15 cellular contexts compared by ENCODE assay signal in genomic region chr21:37878946-37879660, GRCh38. TPM values are rescaled to one million over a fixed set of nuclear protein-coding genes. Genes with fewer than 3 reads are reported as not detected.
DNase-seq lines count a peak whose midpoint lies in the region; ATAC-seq, FAIRE-seq and TF ChIP-seq lines count a peak whose summit lies in the region.
"Had no signal": no experiment of that assay in that cellular context is flagged by ENCODE, and none has a peak within 500 bp of the region (broad histone marks: within the 10 kb centered on the region; RNA-seq: fewer than 3 reads in every experiment).

No MANE protein-coding gene starts in this region.

- in situ Hi-C loops in K562 (cut with MboI), result no loop called here

- no peak for TF ChIP-seq CTCF in K562 (IDR thresholded peaks at IDR 0.05 in 2 of 3, conservative IDR thresholded peaks at IDR 0.05 in 1 of 3; ENCODE audit: insufficient read depth in 2 of 3, low read depth in 1 of 3, low read length in 3 of 3)

- no peaks in the 10 kb centered on the region for H3K36me3 ChIP-seq in K562 (ENCODE audit: control insufficient read depth, insufficient read depth, low read length)
- H3K36me3 ChIP-seq: pancreas had no signal

- CTCF ChIA-PET in K562 (lab: Yijun Ruan, JAX; ENCODE audit: low intra/inter-chr PET ratio), result no interaction called here

- no peak overlapping the region for H3K4me3 ChIP-seq in K562
- H3K4me3 ChIP-seq: pancreas had no signal

- WGBS in K562 (ENCODE audit: insufficient coverage, low coverage, missing lambda C conversion rate), result under 1% methylated on average over 7 of the region's 7 CpGs

- H3K79me2 ChIP-seq in K562 (ENCODE audit: control insufficient read depth, insufficient read depth, low read length), result no peaks in the 10 kb centered on the region

- no peaks in the 10 kb centered on the region for H4K20me1 ChIP-seq in K562 (replicated peaks; ENCODE audit: control insufficient read depth, insufficient read depth, low read length)

- H3K27me3 ChIP-seq in K562 (ENCODE audit: control insufficient read depth in 2 of 2, insufficient read depth in 2 of 2, low read length in 2 of 2), result peaks cover 0 to 16% of the 10 kb centered on the region in 2 experiments; a peak in 2 of 5 replicates
- H3K27me3 ChIP-seq: pancreas had no signal

- intact Hi-C loops in K562 (cut with micrococcal nuclease), result no loop called here

- H3K4me1 ChIP-seq in K562 (replicated peaks in 1 of 2; ENCODE audit: control insufficient read depth in 2 of 2, insufficient read depth in 2 of 2, low read length in 2 of 2), result no peaks in the 10 kb centered on the region
- H3K4me1 ChIP-seq: pancreas had no signal

- FAIRE-seq in K562 (lab: Jason Lieb, UNC), result no peak
- FAIRE-seq: pancreas had no signal

- H3K9me1 ChIP-seq in K562 (ENCODE audit: control insufficient read depth, insufficient read depth, low read length), result no peaks in the 10 kb centered on the region

- no peak overlapping the region for H2AFZ ChIP-seq in K562 (ENCODE audit: low read depth, low read length)

- TF ChIP-seq EP300 in K562 (IDR thresholded peaks at IDR 0.05; ENCODE audit: low read length), result no peak

- POLR2A ChIA-PET in K562 (lab: Yijun Ruan, JAX), result interaction anchor here (0.7 to 1.1 kb wide), 2 partner anchors 10 to 23 kb away, joined by 3 read pairs; no protein-coding TSS in a partner anchor

- peak; percentile 19 for DNase-seq in NCI-H2029 (lab: John Stamatoyannopoulos, UW)
- DNase-seq in NCI-H2029 treated with DMSO at 0.1 percent for 48 hours (lab: John Stamatoyannopoulos, UW), result no peak
- DNase-seq in NCI-H1694 (lab: John Stamatoyannopoulos, UW), result peak; percentile 82
- DNase-seq in K562 (ENCODE audit: extremely low read depth in 1 of 4, low spot score in 3 of 4), result peak; percentile 20 to 37 (median 33)
- peak; percentile 35 for DNase-seq in left kidney (ENCODE audit: low read depth, low spot score)
- DNase-seq in activated CD8-positive, alpha-beta memory T cell treated with anti-CD3 and anti-CD28 coated beads for 24 hours, result no peak
- DNase-seq: 8988T; activated CD8-positive, alpha-beta T cell treated with anti-CD3 and anti-CD28 coated beads for 36 hours; H9; left ventricle myocardium superior; NCI-H1092 treated with DMSO at 0.1 percent for 48 hours; pancreas; SK-N-SH had no signal

- no peak overlapping the region for H3K4me2 ChIP-seq in K562 (ENCODE audit: insufficient read depth, low read length)
- H3K4me2 ChIP-seq: SK-N-SH had no signal

- H3K9ac ChIP-seq in K562 (ENCODE audit: insufficient read depth in 1 of 2, low read depth in 2 of 2, low read length in 2 of 2), result no peak overlapping the region
- H3K9ac ChIP-seq: SK-N-SH had no signal

- ATAC-seq in K562, result peak; percentile 49
- no peak for ATAC-seq in HG03571 (IDR thresholded peaks at IDR 0.05; ENCODE audit: unreplicated experiment)
- no peak for ATAC-seq in HG03342 (IDR thresholded peaks at IDR 0.05; ENCODE audit: unreplicated experiment)
- ATAC-seq: activated CD8-positive, alpha-beta T cell treated with anti-CD3 and anti-CD28 coated beads for 36 hours; left ventricle myocardium superior; pancreas had no signal

- TF ChIP-seq POLR2A in K562 (conservative IDR thresholded peaks at IDR 0.05), result no peak

- BruUV-seq in K562 (replicated peaks; lab: Mats Ljungman, UMichigan), result no TSS peak

- no peaks in the 10 kb centered on the region for H3K9me3 ChIP-seq in K562 (replicated peaks; ENCODE audit: control insufficient read depth, insufficient read depth, low read depth, low read length)
- H3K9me3 ChIP-seq: pancreas, SK-N-SH had no signal

- no peak overlapping the region for H3K27ac ChIP-seq in K562 (ENCODE audit: extremely low read depth, low read depth, low read length)
- H3K27ac ChIP-seq: pancreas had no signal

- no peak for TF ChIP-seq RAD21 in K562 (CRISPR knock-in tag; conservative IDR thresholded peaks at IDR 0.05 in 1 of 2, IDR thresholded peaks at IDR 0.05 in 1 of 2)

TF ChIP-seq in K562, 482 proteins besides CTCF, POLR2A, EP300 and RAD21:
- no peak for TF ChIP-seq MAFK (IDR thresholded peaks at IDR 0.05; ENCODE audit: low read length)
- 0 out of 2 replicates have a peak, but pooled peaks have one; percentile 6 for TF ChIP-seq CBFA2T3 (IDR thresholded peaks at IDR 0.05)
- TF ChIP-seq NFIC (IDR thresholded peaks at IDR 0.05), result peak; percentile 99
- TF ChIP-seq NFIX (CRISPR knock-in tag; IDR thresholded peaks at IDR 0.05; ENCODE audit: low read depth), result peak; percentile 84

RNA-seq across cellular contexts. Expression of gene KCNJ6, which starts 37.2 kb away (rescaled TPM):
- 0.19 and 0.23 TPM in 2 replicates for total RNA-seq in K562 (2011; cell fraction: chromatin; rRNA removed; ENCODE audit: low replicate concordance)
- 0.13 TPM in 1 of 2 replicates, not detected in the other for total RNA-seq in K562 (2011; cell fraction: nucleolus; rRNA removed)
- 0.31 and 0.37 TPM in 2 replicates for total RNA-seq in K562 (2011; cell fraction: nucleoplasm; rRNA removed)
- total RNA-seq in K562 (2014; rRNA removed) (0.04 TPM in 1 of 2 replicates, not detected in the other), K562 (2014; rRNA removed; fragmentation: Illumina TruSeq; extraction: Trizol) (0.15 and 0.16 TPM in 2 replicates), K562 (2015; rRNA removed; fragmentation: Illumina TruSeq; extraction: Trizol) (0.15 and 0.18 TPM in 2 replicates), K562 (2021) (0.07 TPM in 2 replicates)
- polyA plus RNA-seq in K562 (2011; rRNA removed) (0.21 and 0.53 TPM in 2 replicates), K562 (2014; fragmentation: Illumina TruSeq; extraction: Trizol) (0.06 and 0.17 TPM in 2 replicates), K562 (2014; fragmentation: Nextera tagmentation; extraction: Ambion mirVana) (under 1 TPM; 0.13 TPM), K562 (2014; rRNA removed) (0.12 and 0.31 TPM in 2 replicates)
- 0.15 and 0.46 TPM in 2 replicates for polyA plus RNA-seq in K562 (2011; cell fraction: cytosol; rRNA removed)
- polyA plus RNA-seq in K562 (2011; cell fraction: nucleus; rRNA removed), result 0.14 and 0.70 TPM in 2 replicates
- polyA plus RNA-seq in K562 (2012), result 0.07 and 0.19 TPM in 2 replicates
- 0.25 and 1.3 TPM in 2 replicates for polyA minus RNA-seq in K562 (2011; rRNA and poly(A)+ RNA removed)
- polyA minus RNA-seq in K562 (2011; cell fraction: cytosol; rRNA and poly(A)+ RNA removed), result 0.36 TPM in 1 of 2 replicates, not detected in the other
- polyA minus RNA-seq in K562 (2011; cell fraction: nucleus; rRNA and poly(A)+ RNA removed), result 0.13 and 0.56 TPM in 2 replicates
- total RNA-seq: activated CD8-positive, alpha-beta T cell treated with anti-CD3 and anti-CD28 coated beads for 36 hours; left ventricle myocardium superior had no signal
- polyA plus RNA-seq: SK-N-SH had no signal

Comparison
In these comparisons a context has a peak if more than half of its experiments do, and no peak if none do; other contexts are left out.
1. DNase-seq: peak in NCI-H2029 (single experiment), NCI-H1694 (single experiment), K562 (4 of 4) and left kidney (single experiment); none in NCI-H2029 treated with DMSO at 0.1 percent for 48 hours (single experiment) and activated CD8-positive, alpha-beta memory T cell treated with anti-CD3 and anti-CD28 coated beads for 24 hours (single experiment).